In genomic region chr2:45876611-45877010, GRCh38 we compare ENCODE assay signal across 8 cellular contexts.
"Had no signal": no experiment of that assay in that cellular context is flagged by ENCODE, and none has a peak within 500 bp of the region (broad histone marks: within the 10 kb centered on the region; RNA-seq: fewer than 3 reads in every experiment).

No MANE protein-coding gene starts in this region.

- H3K27me3 Mint-ChIP-seq: IgD-negative memory B cell had no signal

- ATAC-seq: HepG2 had no signal

- H3K4me3 Mint-ChIP-seq: IgD-negative memory B cell had no signal

- FAIRE-seq: HepG2, HTR-8/SVneo had no signal

- H3K9ac ChIP-seq: KMS-11 had no signal

- H3K4me2 ChIP-seq: KMS-11 had no signal

- DNase-seq: IMR-90, KBM-7, KG1 had no signal

- H3K27ac ChIP-seq: HL-60, KMS-11 had no signal
